8 cellular contexts compared by ENCODE assay signal in genomic region chr17:72661093-72661944, GRCh38.
DNase-seq lines count a peak whose midpoint lies in the region; ATAC-seq and TF ChIP-seq lines count a peak whose summit lies in the region.

No MANE protein-coding gene starts in this region.

- H3K27ac ChIP-seq in SK-N-SH (ENCODE audit: low read depth in 2 of 2, low read length in 1 of 2) (no peak overlapping the region), OCI-LY3 (ENCODE audit: low read length) (no peak overlapping the region)

- H3K9me3 ChIP-seq in SK-N-SH = no peaks in the 10 kb centered on the region
- no peaks in the 10 kb centered on the region for H3K9me3 ChIP-seq in OCI-LY3 (ENCODE audit: insufficient read depth, low read length)

- H3K4me2 ChIP-seq in SK-N-SH (peak overlapping the region; percentile 18; the same call in 1 of the 2 replicates), OCI-LY3 (ENCODE audit: low read length) (no peak overlapping the region)

- H3K27me3 ChIP-seq in SK-N-SH (ENCODE audit: insufficient read depth) (no peaks in the 10 kb centered on the region), OCI-LY3 (ENCODE audit: low read depth, low read length) (no peaks in the 10 kb centered on the region)

- H3K36me3 ChIP-seq in SK-N-SH (replicated peaks in 1 of 2; ENCODE audit: control insufficient read depth in 1 of 2, insufficient read depth in 2 of 2, low read length in 1 of 2) (no peaks in the 10 kb centered on the region), OCI-LY3 (replicated peaks; ENCODE audit: low read depth, low read length) (no peaks in the 10 kb centered on the region)

- H3K4me1 ChIP-seq in SK-N-SH (ENCODE audit: control insufficient read depth in 1 of 2, insufficient read depth in 2 of 2, low read depth in 1 of 2, low read length in 1 of 2) (peaks cover 7 to 10% of the 10 kb centered on the region in 2 experiments; a peak in 2 of 4 replicates), OCI-LY3 (ENCODE audit: low read length) (no peaks in the 10 kb centered on the region)

- H3K4me3 ChIP-seq in SK-N-SH (ENCODE audit: low read depth in 2 of 2, low read length in 1 of 2) (no peak overlapping the region), OCI-LY3 (ENCODE audit: low read length) (no peak overlapping the region)

- WGBS in SK-N-SH (ENCODE audit: low lambda C conversion rate) = 81% methylated on average over 21 of the region's 22 CpGs

- peaks cover 6% of the 10 kb centered on the region for H3K27me3 Mint-ChIP-seq in glutamatergic neuron (ENCODE audit: unreplicated experiment)
- no peaks in the 10 kb centered on the region for H3K27me3 Mint-ChIP-seq in type B pancreatic cell
- H3K27me3 Mint-ChIP-seq in activated CD8-positive, alpha-beta memory T cell treated with anti-CD3 and anti-CD28 coated beads, Interleukin-2, amount 10 ng/mL, durations not matched to agents 7 days and 5 days = no peaks in the 10 kb centered on the region

- POLR2A ChIA-PET in SK-N-SH (lab: Yijun Ruan, JAX) = no interaction called here

- H4K20me1 ChIP-seq in SK-N-SH (ENCODE audit: insufficient read depth) (no peaks in the 10 kb centered on the region), OCI-LY3 (ENCODE audit: insufficient read depth, low read length) (no peaks in the 10 kb centered on the region)

- no peak for TF ChIP-seq RAD21 in SK-N-SH (IDR thresholded peaks at IDR 0.05; ENCODE audit: low read length)

- H3K4me1 Mint-ChIP-seq in glutamatergic neuron (ENCODE audit: low read depth, unreplicated experiment) (peaks cover under 1% of the 10 kb centered on the region), type B pancreatic cell (ENCODE audit: unreplicated experiment) (peaks cover 28% of the 10 kb centered on the region)
- H3K4me1 Mint-ChIP-seq in activated CD8-positive, alpha-beta memory T cell treated with anti-CD3 and anti-CD28 coated beads, Interleukin-2, amount 10 ng/mL, durations not matched to agents 7 days and 5 days = no peaks in the 10 kb centered on the region

- no peaks in the 10 kb centered on the region for H3K9me2 ChIP-seq in SK-N-SH

- peak; percentile 27 for DNase-seq in SK-N-SH
- DNase-seq in glutamatergic neuron = no peak
- DNase-seq in type B pancreatic cell (ENCODE audit: extremely low spot score, unreplicated experiment) = no peak
- DNase-seq in activated CD8-positive, alpha-beta memory T cell treated with anti-CD3 and anti-CD28 coated beads, Interleukin-2, amount 10 ng/mL, durations not matched to agents 7 days and 5 days = no peak
- no peak for DNase-seq in stimulated activated CD8-positive, alpha-beta memory T cell treated with anti-CD3 and anti-CD28 coated beads, Interleukin-4, amount 100 ng/mL, for 48 hours

- H3K27ac Mint-ChIP-seq in glutamatergic neuron (ENCODE audit: unreplicated experiment) = no peak overlapping the region
- H3K27ac Mint-ChIP-seq in type B pancreatic cell = peak overlapping the region; percentile 92
- H3K27ac Mint-ChIP-seq in activated CD8-positive, alpha-beta memory T cell treated with anti-CD3 and anti-CD28 coated beads, Interleukin-2, amount 10 ng/mL, durations not matched to agents 7 days and 5 days = no peak overlapping the region

- H2AFZ ChIP-seq in SK-N-SH (ENCODE audit: low read depth) = no peak overlapping the region
- H2AFZ ChIP-seq in OCI-LY3 (ENCODE audit: low read depth, low read length) = no peak overlapping the region

- no peak for TF ChIP-seq EP300 in SK-N-SH (IDR thresholded peaks at IDR 0.05; ENCODE audit: borderline replicate concordance in 1 of 2, low read depth in 1 of 2, low read length in 1 of 2)

- TF ChIP-seq CTCF in SK-N-SH (IDR thresholded peaks at IDR 0.05) = peak; percentile 47
- TF ChIP-seq CTCF in OCI-LY3 (IDR thresholded peaks at IDR 0.05; ENCODE audit: low read depth, low read length) = peak; percentile 22; the same call in 1 of the 2 replicates
- TF ChIP-seq CTCF in glutamatergic neuron (IDR thresholded peaks at IDR 0.05; ENCODE audit: partially characterized antibody, unreplicated experiment) = peak; percentile 29
- TF ChIP-seq CTCF in type B pancreatic cell (conservative IDR thresholded peaks at IDR 0.05) = peak; percentile 68

- H3K4me3 Mint-ChIP-seq in glutamatergic neuron (ENCODE audit: unreplicated experiment) = no peak overlapping the region
- H3K4me3 Mint-ChIP-seq in type B pancreatic cell = peak overlapping the region; percentile 68
- no peak overlapping the region for H3K4me3 Mint-ChIP-seq in activated CD8-positive, alpha-beta memory T cell treated with anti-CD3 and anti-CD28 coated beads, Interleukin-2, amount 10 ng/mL, durations not matched to agents 7 days and 5 days

- H3K9ac ChIP-seq in SK-N-SH (no peak overlapping the region), OCI-LY3 (ENCODE audit: low read length) (no peak overlapping the region)

- no peaks in the 10 kb centered on the region for H3K79me2 ChIP-seq in SK-N-SH (ENCODE audit: insufficient read depth)
- H3K79me2 ChIP-seq in OCI-LY3 (ENCODE audit: low read length) = no peaks in the 10 kb centered on the region

- H3K36me3 Mint-ChIP-seq in glutamatergic neuron (ENCODE audit: unreplicated experiment) (peaks cover 12% of the 10 kb centered on the region), type B pancreatic cell (no peaks in the 10 kb centered on the region)
- H3K36me3 Mint-ChIP-seq in activated CD8-positive, alpha-beta memory T cell treated with anti-CD3 and anti-CD28 coated beads, Interleukin-2, amount 10 ng/mL, durations not matched to agents 7 days and 5 days = no peaks in the 10 kb centered on the region

- no peaks in the 10 kb centered on the region for H3F3A ChIP-seq in SK-N-SH (replicated peaks; ENCODE audit: insufficient read depth)

- H3K9me3 Mint-ChIP-seq in glutamatergic neuron (ENCODE audit: unreplicated experiment) (peaks cover 9% of the 10 kb centered on the region), type B pancreatic cell (peaks cover 16% of the 10 kb centered on the region)
- H3K9me3 Mint-ChIP-seq in activated CD8-positive, alpha-beta memory T cell treated with anti-CD3 and anti-CD28 coated beads, Interleukin-2, amount 10 ng/mL, durations not matched to agents 7 days and 5 days (ENCODE audit: low read depth) = no peaks in the 10 kb centered on the region

- ATAC-seq in SK-N-SH treated with all-trans-retinoic acid at 6 μM for 48 hours = no peak
- no peak for ATAC-seq in activated CD8-positive, alpha-beta memory T cell treated with anti-CD3 and anti-CD28 coated beads, Interleukin-2, amount 10 ng/mL, durations not matched to agents 7 days and 5 days
- no peak for ATAC-seq in GM18511 (IDR thresholded peaks at IDR 0.05; ENCODE audit: unreplicated experiment)

- CTCF ChIA-PET in SK-N-SH (lab: Yijun Ruan, JAX) = interaction anchor here (0.6 to 2.9 kb wide), 8 partner anchors 8 to 104 kb away, joined by 3 to 13 read pairs (median 4); no protein-coding TSS in a partner anchor
- CTCF ChIA-PET in activated CD8-positive, alpha-beta memory T cell treated with anti-CD3 and anti-CD28 coated beads, Interleukin-2, amount 10 ng/mL, durations not matched to agents 7 days and 5 days (lab: Charles Lee) = no interaction called here

TF ChIP-seq in SK-N-SH, 30 proteins besides CTCF, POLR2A, EP300 and RAD21 (continues in another document):
- TF ChIP-seq TAF1 (IDR thresholded peaks at IDR 0.05; ENCODE audit: borderline replicate concordance, low read depth, low read length) (no peak), PBX3 (IDR thresholded peaks at IDR 0.05) (no peak)

TF ChIP-seq in SK-N-SH treated with all-trans-retinoic acid at 6 μM for 48 hours, 23 proteins besides CTCF, POLR2A, EP300 and RAD21 (continues in another document):
- no peak for TF ChIP-seq ZNF565 (CRISPR knock-in tag; conservative IDR thresholded peaks at IDR 0.05; ENCODE audit: low read depth)
- no peak for TF ChIP-seq POU6F1 (CRISPR knock-in tag; IDR thresholded peaks at IDR 0.05; ENCODE audit: borderline replicate concordance, low read depth)
- TF ChIP-seq ZFP3 (CRISPR knock-in tag; IDR thresholded peaks at IDR 0.05) = no peak
- no peak for TF ChIP-seq ISL1 (CRISPR knock-in tag; IDR thresholded peaks at IDR 0.05)
- TF ChIP-seq SNAI2 (CRISPR knock-in tag; IDR thresholded peaks at IDR 0.05) = no peak
- no peak for TF ChIP-seq OSR1 (CRISPR knock-in tag; IDR thresholded peaks at IDR 0.05)
- TF ChIP-seq ZFP30 (CRISPR knock-in tag; IDR thresholded peaks at IDR 0.05) = no peak
- no peak for TF ChIP-seq ZNF70 (CRISPR knock-in tag; IDR thresholded peaks at IDR 0.05)
- TF ChIP-seq TOX (CRISPR knock-in tag; IDR thresholded peaks at IDR 0.05; ENCODE audit: borderline replicate concordance) = no peak
- TF ChIP-seq TCF4 (CRISPR knock-in tag; IDR thresholded peaks at IDR 0.05; ENCODE audit: borderline replicate concordance) = no peak
- no peak for TF ChIP-seq ZC3H10 (CRISPR knock-in tag; IDR thresholded peaks at IDR 0.05)
- TF ChIP-seq ESRRG (CRISPR knock-in tag; IDR thresholded peaks at IDR 0.05) = no peak
- no peak for TF ChIP-seq ARNTL (CRISPR knock-in tag; IDR thresholded peaks at IDR 0.05; ENCODE audit: borderline replicate concordance, low read depth)
- no peak for TF ChIP-seq PATZ1 (CRISPR knock-in tag; IDR thresholded peaks at IDR 0.05; ENCODE audit: borderline replicate concordance)
